In the genomic region with DNA sequence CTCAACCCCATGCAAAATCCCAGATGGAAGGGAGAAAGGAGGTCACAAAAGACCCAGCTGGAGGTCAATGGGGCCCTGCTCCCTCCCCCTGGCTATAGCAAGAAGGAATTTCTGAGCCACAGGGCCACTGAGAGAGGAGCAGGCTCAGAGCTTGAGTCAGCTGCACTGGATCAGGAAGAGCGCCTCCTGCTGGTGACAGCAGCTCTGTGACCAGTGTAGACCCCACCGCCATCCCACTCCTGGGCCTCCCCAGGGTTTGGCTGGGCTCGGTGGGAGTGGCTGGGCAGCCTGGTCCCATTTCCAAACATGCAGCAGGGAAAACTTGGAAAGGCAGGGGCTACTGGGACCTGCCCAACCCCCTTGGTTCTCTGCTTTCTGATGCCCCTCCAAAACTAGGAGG, we compare ENCODE assay signal across 18 cellular contexts. TPM values are rescaled to one million over a fixed set of nuclear protein-coding genes. Genes with fewer than 3 reads are reported as not detected.
DNase-seq lines count a peak whose midpoint lies in the region; ATAC-seq, FAIRE-seq and TF ChIP-seq lines count a peak whose summit lies in the region.
"Had no signal": no experiment of that assay in that cellular context is flagged by ENCODE, and none has a peak within 500 bp of the region (broad histone marks: within the 10 kb centered on the region; RNA-seq: fewer than 3 reads in every experiment).

No MANE protein-coding gene starts in this region.

- no peak overlapping the region for H3K23ac ChIP-seq in neuronal stem cell (ENCODE audit: low read depth, low read length, poor library complexity)

- no peak for FAIRE-seq in bronchial epithelial cell (lab: Jason Lieb, UNC)

- H3K18ac ChIP-seq in neuronal stem cell (ENCODE audit: low read length), result peak overlapping the region; percentile 65

- WGBS in neuronal stem cell (ENCODE audit: extremely low coverage in 2 of 2, insufficient read length in 2 of 2, insufficient replicate concordance in 1 of 2), 2 donors, result no CpG with 5 or more reads among the region's 3 CpGs

- peak; percentile 26 for DNase-seq in ELF-1 (ENCODE audit: low read depth, low spot score)
- DNase-seq in HFF-Myc (ENCODE audit: extremely low read depth, low read depth), result no peak
- DNase-seq in bronchial epithelial cell (ENCODE audit: low read depth), result no peak
- no peak for DNase-seq in neuronal stem cell (ENCODE audit: low spot score)
- DNase-seq in T-helper 1 cell, result no peak
- DNase-seq: activated CD4-positive, alpha-beta T cell treated with anti-CD3 and anti-CD28 coated beads, Interleukin-2, amount 50 U/mL, for 4 hours; CD8-positive, alpha-beta T cell; effector memory CD4-positive, alpha-beta T cell; IMR-90; NCI-H187; NCI-H524; retina; stimulated activated CD4-positive, alpha-beta T cell treated with anti-CD3 and anti-CD28 coated beads, Interleukin-4, amount 100 ng/mL, for 4 hours; T-helper 9 cell had no signal

- H3K27me3 ChIP-seq in bronchial epithelial cell (ENCODE audit: control insufficient read depth, insufficient read depth, low read length) (peaks cover 4% of the 10 kb centered on the region), neuronal stem cell (ENCODE audit: control insufficient read depth in 3 of 3, insufficient read depth in 3 of 3, low read depth in 1 of 3, low read length in 3 of 3) (peaks cover 0 to 6% (median 0%) of the 10 kb centered on the region in 3 experiments)

- no peak overlapping the region for H2AK5ac ChIP-seq in neuronal stem cell (ENCODE audit: low read depth, low read length)

- ATAC-seq in HG03571 (IDR thresholded peaks at IDR 0.05; ENCODE audit: unreplicated experiment), result no peak
- ATAC-seq in HG02763 (IDR thresholded peaks at IDR 0.05; ENCODE audit: unreplicated experiment), result no peak
- ATAC-seq: CD8-positive, alpha-beta T cell; stimulated activated memory B cell treated with anti-CD40 and anti-IgM and Interleukin-4, amounts not matched to agents 10 μg/mL and 1 μg/mL and 100 μg/mL, for 72 hours had no signal

- no peak overlapping the region for H2AFZ ChIP-seq in neuronal stem cell (ENCODE audit: low read length)

- no peak overlapping the region for H3K14ac ChIP-seq in neuronal stem cell (ENCODE audit: low read length)

- H3K4me1 ChIP-seq in neuronal stem cell (ENCODE audit: control insufficient read depth in 2 of 2, insufficient read depth in 1 of 2, low read depth in 1 of 2, low read length in 2 of 2), result peaks cover 2 to 12% of the 10 kb centered on the region in 2 donors

- no peaks in the 10 kb centered on the region for H3K79me1 ChIP-seq in neuronal stem cell (ENCODE audit: low read depth, low read length)

- no peak overlapping the region for H2BK15ac ChIP-seq in neuronal stem cell (ENCODE audit: low read length)

- H3K9ac ChIP-seq in neuronal stem cell (ENCODE audit: low read depth, low read length, poor library complexity), result no peak overlapping the region

- peak; percentile 36 for TF ChIP-seq CTCF in HFF-Myc (IDR thresholded peaks at IDR 0.05; ENCODE audit: low read depth, low read length, missing control alignments)
- TF ChIP-seq CTCF in bronchial epithelial cell (IDR thresholded peaks at IDR 0.05; ENCODE audit: insufficient read depth, low read length, severe bottlenecking), result peak; percentile 27

- H2BK12ac ChIP-seq in neuronal stem cell (ENCODE audit: low read length), result no peak overlapping the region

- no peak overlapping the region for H2BK120ac ChIP-seq in neuronal stem cell (ENCODE audit: low read depth, low read length)

- H3K9me3 ChIP-seq in neuronal stem cell (replicated peaks in 1 of 2; ENCODE audit: control insufficient read depth in 2 of 2, insufficient read depth in 1 of 2, low read depth in 1 of 2, low read length in 2 of 2), result no peaks in the 10 kb centered on the region

- H3K36me3 ChIP-seq in bronchial epithelial cell (ENCODE audit: control insufficient read depth, insufficient read depth, low read length), result no peaks in the 10 kb centered on the region
- H3K36me3 ChIP-seq in neuronal stem cell (replicated peaks in 1 of 2; ENCODE audit: control insufficient read depth in 2 of 2, insufficient read depth in 2 of 2, low read length in 2 of 2), result no peaks in the 10 kb centered on the region

- H3K4me3 ChIP-seq in HFF-Myc (replicated peaks; ENCODE audit: low read depth, low read length) (no peak overlapping the region), bronchial epithelial cell (ENCODE audit: low read depth, low read length) (no peak overlapping the region), neuronal stem cell (ENCODE audit: low read length in 2 of 2) (no peak overlapping the region)

- no peak overlapping the region for H4K91ac ChIP-seq in neuronal stem cell (ENCODE audit: low read depth, low read length, poor library complexity)

- H3K27ac ChIP-seq in neuronal stem cell (replicated peaks; ENCODE audit: low read length), result no peak overlapping the region

- no peak overlapping the region for H3K4me2 ChIP-seq in neuronal stem cell (ENCODE audit: insufficient read depth, low read length, poor library complexity, severe bottlenecking)

- H4K8ac ChIP-seq in neuronal stem cell (ENCODE audit: low read depth, low read length), result no peak overlapping the region

- no peak overlapping the region for H3K4ac ChIP-seq in neuronal stem cell (ENCODE audit: low read length)

- H2BK5ac ChIP-seq in neuronal stem cell (ENCODE audit: low read length), result no peak overlapping the region

RNA-seq across cellular contexts. Expression of gene PRLHR, which starts 31.5 kb away (rescaled TPM):
- total RNA-seq in bronchial epithelial cell, result not detected in 2 replicates
- polyA plus RNA-seq in neuronal stem cell (2013, experiment 1 of 2), result not detected
- not detected for polyA plus RNA-seq in neuronal stem cell (2013, experiment 2 of 2)
- total RNA-seq: CD8-positive, alpha-beta T cell; IMR-90; myocyte had no signal
- polyA plus RNA-seq: IMR-90 had no signal
